Comparison of ENCODE assay signal across 8 cellular contexts in the genomic region with DNA sequence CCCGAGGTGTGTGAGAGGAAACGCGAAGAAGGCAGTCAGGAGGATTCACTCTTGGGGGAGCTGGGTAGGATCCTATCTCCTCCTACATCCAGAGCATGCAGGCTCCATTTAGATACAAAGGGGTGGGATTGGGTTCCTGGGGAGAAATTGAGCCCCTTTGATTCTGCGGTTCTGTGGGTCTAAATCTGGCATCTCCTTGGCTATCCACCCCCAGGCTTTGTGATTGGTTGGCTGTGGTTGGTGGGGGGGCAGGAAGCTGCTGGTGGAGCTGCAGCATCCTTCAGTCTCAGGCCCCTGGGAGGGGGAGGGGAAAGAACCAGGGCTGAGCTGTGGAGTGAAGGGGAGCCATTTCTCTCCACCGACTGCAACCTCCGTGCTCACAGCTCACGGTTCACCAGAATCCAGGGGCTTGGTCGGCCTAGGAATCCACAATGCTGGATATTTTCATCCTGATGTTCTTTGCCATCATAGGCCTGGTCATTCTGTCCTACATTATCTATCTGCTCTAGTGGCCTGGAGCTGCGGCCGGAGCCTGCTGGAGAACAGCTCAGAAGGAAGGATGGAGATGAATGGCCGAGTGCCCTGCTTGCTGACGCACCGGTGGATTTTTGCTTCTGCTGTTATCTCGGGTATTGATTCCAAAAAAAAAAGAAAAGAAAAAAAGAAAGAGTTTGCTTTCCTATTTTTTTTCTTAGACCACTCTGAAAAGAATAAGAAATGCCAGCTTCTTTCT.
DNase-seq lines count a peak whose midpoint lies in the region; ATAC-seq lines count a peak whose summit lies in the region.

LASP1NB (plus strand) TSS at position 352 of the 733 bp plus-strand sequence.

- peak within 1 kb of the TSS; percentile 90 for H3K27ac ChIP-seq in cingulate gyrus (ENCODE audit: low read depth, low read length)

- H3K36me3 Mint-ChIP-seq in naive thymus-derived CD8-positive, alpha-beta T cell = peaks cover 0 to 9% (median 0%) of the 10 kb centered on the region in 3 donors

- peaks cover 27 to 41% (median 38%) of the 10 kb centered on the region in 4 donors for H3K4me1 Mint-ChIP-seq in naive thymus-derived CD8-positive, alpha-beta T cell

- no peaks in the 10 kb centered on the region for H3K9me3 Mint-ChIP-seq in naive thymus-derived CD8-positive, alpha-beta T cell

- H3K27me3 Mint-ChIP-seq in naive thymus-derived CD8-positive, alpha-beta T cell = no peaks in the 10 kb centered on the region

- ATAC-seq in naive thymus-derived CD8-positive, alpha-beta T cell = peak; percentile 85 to 94
- no peak for ATAC-seq in HG02938 (IDR thresholded peaks at IDR 0.05; ENCODE audit: unreplicated experiment)

- peak; percentile 40 for DNase-seq in stimulated activated CD4-positive, alpha-beta T cell treated with anti-CD3 and anti-CD28 coated beads, Interleukin-1b, Interleukin-23, amount 100 ng/mL, for 48 hours
- no peak for DNase-seq in stimulated activated CD4-positive, alpha-beta T cell treated with anti-CD3 and anti-CD28 coated beads, Interleukin-12 subunit alpha, Interleukin-12 subunit beta, amount 100 ng/mL, for 4 hours
- peak; percentile 27 to 87 (median 66) for DNase-seq in naive thymus-derived CD8-positive, alpha-beta T cell
- DNase-seq in DMS153 (lab: John Stamatoyannopoulos, UW) (no peak), epidermal melanocyte (ENCODE audit: insufficient read length, low spot score) (no peak), RKO (ENCODE audit: low spot score) (no peak)

- peak within 1 kb of the TSS; percentile 44 to 87 (median 74) for H3K4me3 Mint-ChIP-seq in naive thymus-derived CD8-positive, alpha-beta T cell

- POLR2A ChIA-PET in naive thymus-derived CD8-positive, alpha-beta T cell (lab: Charles Lee) = interaction anchor here (0.5 to 4.1 kb wide), 25 partner anchors 8 to 517 kb away, joined by 3 to 28 read pairs (median 3); partner anchors contain the start of genes FBXO47, LASP1, PLXDC1 and RPL19

- H3K27ac Mint-ChIP-seq in naive thymus-derived CD8-positive, alpha-beta T cell = peak within 1 kb of the TSS; percentile 58 to 90 (median 82)

Comparison
In these comparisons a context has a peak if more than half of its experiments do, and no peak if none do; other contexts are left out.
1. DNase-seq: peak in stimulated activated CD4-positive, alpha-beta T cell treated with anti-CD3 and anti-CD28 coated beads, Interleukin-1b, Interleukin-23, amount 100 ng/mL, for 48 hours (single experiment) and naive thymus-derived CD8-positive, alpha-beta T cell (10 of 10); none in stimulated activated CD4-positive, alpha-beta T cell treated with anti-CD3 and anti-CD28 coated beads, Interleukin-12 subunit alpha, Interleukin-12 subunit beta, amount 100 ng/mL, for 4 hours (single experiment), DMS153 (single experiment), epidermal melanocyte (single experiment) and RKO (single experiment).